Comparison of ENCODE assay signal across 8 cellular contexts in the genomic region with DNA sequence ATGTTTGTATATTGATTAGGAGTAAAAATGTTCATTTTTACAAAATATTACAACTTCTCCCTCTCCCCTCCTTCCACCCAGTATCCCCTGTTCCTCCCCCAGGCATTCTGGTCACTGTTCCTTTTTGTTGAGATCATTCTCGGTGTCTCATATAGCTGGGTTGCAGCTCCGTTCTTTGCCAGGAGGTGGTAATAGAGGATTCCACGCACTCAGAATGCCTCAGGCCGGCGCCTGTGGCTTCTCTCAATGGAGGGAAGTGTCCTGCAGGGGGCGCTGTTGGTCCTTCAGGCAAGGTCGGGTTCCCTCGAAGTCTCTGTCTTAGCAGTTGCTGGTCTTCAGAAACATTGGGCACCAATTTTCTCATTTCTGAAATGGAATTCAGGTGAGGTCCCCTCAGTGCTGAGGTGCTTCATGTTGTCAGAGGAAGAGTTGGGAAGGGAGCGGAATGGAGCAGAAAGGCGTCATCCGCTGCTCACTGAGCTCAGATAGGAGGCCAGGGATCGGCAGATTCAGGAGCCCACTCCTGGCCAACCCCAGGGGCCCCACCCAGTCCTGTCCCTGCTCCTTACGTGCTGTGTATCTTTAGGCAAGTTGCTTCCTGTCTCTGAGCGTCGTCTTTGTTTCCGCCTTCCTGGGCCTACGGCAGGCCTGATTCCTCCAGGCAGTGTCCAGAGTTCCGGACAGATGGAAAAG. TPM values are rescaled to one million over a fixed set of nuclear protein-coding genes. Genes with fewer than 3 reads are reported as not detected.
DNase-seq lines count a peak whose midpoint lies in the region; ATAC-seq and TF ChIP-seq lines count a peak whose summit lies in the region.

No MANE protein-coding gene starts in this region.

- TF ChIP-seq POLR2A in erythroblast (IDR thresholded peaks at IDR 0.05; ENCODE audit: low read length): no peak

- DNase-seq in CD1c-positive myeloid dendritic cell (ENCODE audit: extremely low spot score): peak; percentile 58
- peak; percentile 70 for DNase-seq in HT1080 (ENCODE audit: low read depth)
- DNase-seq in activated CD4-positive, CD25-positive, alpha-beta regulatory T cell treated with anti-CD3 and anti-CD28 coated beads, Interleukin-2, amount 50 U/mL, for 72 hours: peak; percentile 74
- peak; percentile 75 to 84 for DNase-seq in erythroblast (lab: John Stamatoyannopoulos, UW)
- DNase-seq in stimulated activated CD4-positive, alpha-beta T cell treated with anti-CD3 and anti-CD28 coated beads, Interleukin-12 subunit alpha, Interleukin-12 subunit beta, amount 100 ng/mL, for 24 hours (ENCODE audit: low read depth in 2 of 2): peak; percentile 33 to 56
- no peak for DNase-seq in NCI-H2029 treated with DMSO at 0.1 percent for 48 hours (lab: John Stamatoyannopoulos, UW)

- ATAC-seq in HG02623 (IDR thresholded peaks at IDR 0.05; ENCODE audit: unreplicated experiment) (no peak), GM19395 (IDR thresholded peaks at IDR 0.05; ENCODE audit: unreplicated experiment) (no peak)

RNA-seq across cellular contexts. Expression of a gene that starts 10.3 kb away (rescaled TPM):
- total RNA-seq in HT1080 (2014; rRNA removed; shearing (Covaris generic)): 0.17 and 0.37 TPM in 2 replicates
- 1.2 and 1.5 TPM in 2 replicates for polyA plus RNA-seq in HT1080 (2015; cell fraction: cytosol; rRNA removed)
- polyA plus RNA-seq in HT1080 (2015; cell fraction: nucleus; rRNA removed): 0.20 and 0.65 TPM in 2 replicates

RNA-seq across cellular contexts. Expression of a gene that starts 10.7 kb away (rescaled TPM):
- total RNA-seq in HT1080 (2014; rRNA removed; shearing (Covaris generic)): 101 and 102 TPM in 2 replicates
- polyA plus RNA-seq in HT1080 (2015; cell fraction: cytosol; rRNA removed): 117 and 147 TPM in 2 replicates
- polyA plus RNA-seq in HT1080 (2015; cell fraction: nucleus; rRNA removed): 82.9 and 92.3 TPM in 2 replicates

RNA-seq across cellular contexts. Expression of a gene that starts 24.0 kb away (rescaled TPM):
- total RNA-seq in HT1080 (2014; rRNA removed; shearing (Covaris generic)): 41.2 and 47.4 TPM in 2 replicates
- polyA plus RNA-seq in HT1080 (2015; cell fraction: cytosol; rRNA removed): 37.5 and 55.4 TPM in 2 replicates
- 23.7 and 24.0 TPM in 2 replicates for polyA plus RNA-seq in HT1080 (2015; cell fraction: nucleus; rRNA removed)

RNA-seq across cellular contexts. Expression of a gene that starts 26.7 kb away (rescaled TPM):
- 0.31 TPM in 1 of 2 replicates, not detected in the other for total RNA-seq in HT1080 (2014; rRNA removed; shearing (Covaris generic))
- not detected in 2 replicates for polyA plus RNA-seq in HT1080 (2015; cell fraction: cytosol; rRNA removed)
- polyA plus RNA-seq in HT1080 (2015; cell fraction: nucleus; rRNA removed): not detected in 2 replicates

RNA-seq across cellular contexts. Expression of a gene that starts 54.3 kb away (rescaled TPM):
- total RNA-seq in HT1080 (2014; rRNA removed; shearing (Covaris generic)): 0.07 TPM in 1 of 2 replicates, not detected in the other
- polyA plus RNA-seq in HT1080 (2015; cell fraction: cytosol; rRNA removed): not detected in 2 replicates
- polyA plus RNA-seq in HT1080 (2015; cell fraction: nucleus; rRNA removed): not detected in 2 replicates
